In genomic region chr5:149575131-149575530, GRCh38 we compare ENCODE assay signal across 29 cellular contexts.
"Had no signal": no experiment of that assay in that cellular context is flagged by ENCODE, and none has a peak within 500 bp of the region (broad histone marks: within the 10 kb centered on the region; RNA-seq: fewer than 3 reads in every experiment).

No MANE protein-coding gene starts in this region.

- ATAC-seq: activated CD8-positive, alpha-beta memory T cell treated with anti-CD3 and anti-CD28 coated beads, Interleukin-2, amount 10 ng/mL, durations not matched to agents 7 days and 5 days; foreskin keratinocyte; gastrocnemius medialis; heart left ventricle; WTC11 had no signal

- H3K9me3 ChIP-seq: ascending aorta, breast epithelium, colonic mucosa, esophagus muscularis mucosa, gastrocnemius medialis, heart left ventricle had no signal

- H3K27me3 ChIP-seq: ascending aorta, breast epithelium, colonic mucosa, esophagus muscularis mucosa, foreskin keratinocyte, gastrocnemius medialis, heart left ventricle had no signal

- DNase-seq: activated CD4-positive, alpha-beta memory T cell treated with anti-CD3 and anti-CD28 coated beads for 36 hours; activated CD4-positive, alpha-beta T cell treated with anti-CD3 and anti-CD28 coated beads for 1 hour; activated CD4-positive, alpha-beta T cell treated with anti-CD3 and anti-CD28 coated beads for 4 hours; activated CD8-positive, alpha-beta memory T cell treated with anti-CD3 and anti-CD28 coated beads, Interleukin-2, amount 10 ng/mL, durations not matched to agents 7 days and 5 days; activated CD8-positive, alpha-beta memory T cell treated with anti-CD3 and anti-CD28 coated beads, Interleukin-2, amount 50 U/mL, for 4 hours; activated CD8-positive, alpha-beta T cell treated with anti-CD3 and anti-CD28 coated beads, Interleukin-2, amount 10 ng/mL, durations not matched to agents 7 days and 5 days; activated effector memory CD4-positive, alpha-beta T cell treated with anti-CD3 and anti-CD28 coated beads, Interleukin-2, amount 50 U/mL, for 16 hours; activated naive CD8-positive, alpha-beta T cell treated with anti-CD3 and anti-CD28 coated beads, Interleukin-2, amount 10 ng/mL, durations not matched to agents 7 days and 5 days; activated T-cell treated with anti-CD3 and anti-CD28 coated beads, Interleukin-2, amount 50 U/mL, for 1 hour; central memory CD4-positive, alpha-beta T cell; cerebellar nuclear complex; colonic mucosa; effector CD8-positive, alpha-beta T cell; erythroblast; foreskin keratinocyte; gastrocnemius medialis; glutamatergic neuron; heart left ventricle; T-helper 2 cell had no signal

- H3K27me3 Mint-ChIP-seq: activated CD4-positive, alpha-beta memory T cell treated with anti-CD3 and anti-CD28 coated beads for 36 hours; activated naive CD8-positive, alpha-beta T cell treated with anti-CD3 and anti-CD28 coated beads, Interleukin-2, amount 10 ng/mL, durations not matched to agents 7 days and 5 days had no signal

- H3K36me3 ChIP-seq: ascending aorta, breast epithelium, cardiac muscle cell, colonic mucosa, esophagus muscularis mucosa, gastrocnemius medialis, heart left ventricle had no signal

- H3K36me3 Mint-ChIP-seq: activated CD4-positive, alpha-beta memory T cell treated with anti-CD3 and anti-CD28 coated beads for 36 hours; activated CD8-positive, alpha-beta memory T cell treated with anti-CD3 and anti-CD28 coated beads, Interleukin-2, amount 10 ng/mL, durations not matched to agents 7 days and 5 days; brain; WTC11 had no signal

- H3K4me1 ChIP-seq: breast epithelium, colonic mucosa, foreskin keratinocyte, gastrocnemius medialis had no signal

- H3K27ac Mint-ChIP-seq: activated CD8-positive, alpha-beta T cell treated with anti-CD3 and anti-CD28 coated beads, Interleukin-2, amount 10 ng/mL, durations not matched to agents 7 days and 5 days; brain; WTC11 had no signal

- H3K4me1 Mint-ChIP-seq: WTC11 had no signal

- H3K4me3 ChIP-seq: ascending aorta, breast epithelium, cardiac muscle cell, colonic mucosa, esophagus muscularis mucosa, gastrocnemius medialis, heart left ventricle had no signal

- H3K4me3 Mint-ChIP-seq: activated CD4-positive, alpha-beta memory T cell treated with anti-CD3 and anti-CD28 coated beads for 36 hours; activated CD8-positive, alpha-beta memory T cell treated with anti-CD3 and anti-CD28 coated beads, Interleukin-2, amount 10 ng/mL, durations not matched to agents 7 days and 5 days; activated CD8-positive, alpha-beta T cell treated with anti-CD3 and anti-CD28 coated beads, Interleukin-2, amount 10 ng/mL, durations not matched to agents 7 days and 5 days; activated naive CD8-positive, alpha-beta T cell treated with anti-CD3 and anti-CD28 coated beads, Interleukin-2, amount 10 ng/mL, durations not matched to agents 7 days and 5 days; activated T-helper 1 cell treated with anti-CD3 and anti-CD28 coated beads, Interleukin-12 subunit alpha, Interleukin-12 subunit beta, Interleukin-2, Interleukin-4 antibody, amounts not matched to agents 30 ng/mL and 10 ng/mL and 1 ng/mL, durations not matched to agents 14 hours and 24 hours and 36 hours; brain; WTC11 had no signal

- H3K9me3 Mint-ChIP-seq: activated CD4-positive, alpha-beta memory T cell treated with anti-CD3 and anti-CD28 coated beads for 36 hours; activated naive CD4-positive, alpha-beta T cell treated with anti-CD3 and anti-CD28 coated beads, Interleukin-2, amount 50 U/mL, for 72 hours; activated naive CD8-positive, alpha-beta T cell treated with anti-CD3 and anti-CD28 coated beads, Interleukin-2, amount 10 ng/mL, durations not matched to agents 7 days and 5 days; activated T-helper 1 cell treated with anti-CD3 and anti-CD28 coated beads, Interleukin-12 subunit alpha, Interleukin-12 subunit beta, Interleukin-2, Interleukin-4 antibody, amounts not matched to agents 30 ng/mL and 10 ng/mL and 1 ng/mL, durations not matched to agents 14 hours and 24 hours and 36 hours; activated T-helper 2 cell treated with anti-CD3 and anti-CD28 coated beads, Interferon-gamma antibody, Interleukin-2, Interleukin-4, amounts not matched to agents 10 μg/mL and 5 μg/mL and 100 μg/mL, durations not matched to agents 14 hours and 24 hours and 36 hours; brain; WTC11 had no signal

- H3K27ac ChIP-seq: ascending aorta, breast epithelium, cardiac muscle cell, colonic mucosa, esophagus muscularis mucosa, foreskin keratinocyte, gastrocnemius medialis, heart left ventricle, VCaP had no signal
